Comparison of ENCODE assay signal across 12 cellular contexts in the genomic region with DNA sequence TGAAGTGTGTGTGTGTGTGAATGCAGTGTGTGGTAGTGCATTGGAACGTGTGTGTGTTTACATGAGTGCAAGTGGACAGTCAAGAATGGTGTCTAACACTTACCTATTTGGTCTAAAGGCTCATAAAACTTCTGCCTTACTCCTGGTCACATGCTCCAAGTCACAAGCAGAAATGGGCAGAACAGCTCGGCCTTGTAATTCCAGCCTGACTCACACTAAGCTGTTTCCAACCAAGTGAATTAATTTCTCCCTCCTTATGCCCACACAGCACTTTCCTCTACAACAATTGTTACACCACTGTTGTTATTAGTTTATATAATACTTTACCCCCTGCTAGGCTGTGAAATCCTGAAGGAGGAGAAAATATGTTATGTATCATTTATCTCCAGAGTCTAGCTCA. TPM values are rescaled to one million over a fixed set of nuclear protein-coding genes. Genes with fewer than 3 reads are reported as not detected.
A peak's percentile ranks its signal among the peaks of the same experiment; 100 is the strongest.
DNase-seq lines count a peak whose midpoint lies in the region; ATAC-seq and TF ChIP-seq lines count a peak whose summit lies in the region.
"Had no signal": no experiment of that assay in that cellular context is flagged by ENCODE, and none has a peak within 500 bp of the region (broad histone marks: within the 10 kb centered on the region; RNA-seq: fewer than 3 reads in every experiment).

No MANE protein-coding gene starts in this region.

- DNase-seq in heart right ventricle (no peak), cardiac septum (ENCODE audit: low spot score) (no peak), epithelial cell of esophagus (ENCODE audit: low read depth) (peak; percentile 32), posterior vena cava (ENCODE audit: low spot score) (no peak), pons (ENCODE audit: low spot score) (no peak)
- DNase-seq: amniotic stem cell, mammary epithelial cell, NCI-H82 had no signal

- H3K27ac ChIP-seq in heart right ventricle (peak overlapping the region in 6 of 10 donors; percentile 5 to 62 (median 20)), muscle layer of duodenum (ENCODE audit: low read length) (peak overlapping the region; percentile 61)

- TF ChIP-seq CTCF in heart right ventricle (IDR thresholded peaks at IDR 0.05) (no peak), epithelial cell of esophagus (IDR thresholded peaks at IDR 0.05; ENCODE audit: insufficient read depth, low read depth, low read length, missing control alignments) (no peak)

- ATAC-seq in heart right ventricle (peak in 1 of 8 donors; percentile 37), GM18873 (IDR thresholded peaks at IDR 0.05; ENCODE audit: low FRiP score, unreplicated experiment) (no peak), HG02884 (IDR thresholded peaks at IDR 0.05; ENCODE audit: unreplicated experiment) (no peak)
- ATAC-seq: stimulated activated effector memory CD8-positive, alpha-beta T cell treated with anti-CD3 and anti-CD28 coated beads, Interleukin-12 subunit alpha, Interleukin-12 subunit beta, amount 100 ng/mL, for 72 hours had no signal

- no peak overlapping the region for H3K4me3 ChIP-seq in heart right ventricle
- H3K4me3 ChIP-seq in epithelial cell of esophagus (ENCODE audit: low read length) = no peak overlapping the region
- H3K4me3 ChIP-seq in muscle layer of duodenum (ENCODE audit: low read depth in 1 of 2, low read length in 2 of 2) = no peak overlapping the region

- H3K9me3 ChIP-seq in heart right ventricle = peaks cover 0 to 3% (median 0%) of the 10 kb centered on the region in 11 donors
- no peaks in the 10 kb centered on the region for H3K9me3 ChIP-seq in muscle layer of duodenum (ENCODE audit: control insufficient read depth in 1 of 2, low read length in 2 of 2)

- intact Hi-C loops in heart right ventricle (cut with DNase I) (loop anchor here in 3 of 10 donors (5.0 kb wide), 2 partner anchors 34 to 44 kb away; partner anchors contain the start of gene DDR2 (in 2 of the 3)), cardiac septum (cut with DNase I) (loop anchor here (5.0 kb wide), 1 partner anchor 44 kb away; the partner anchor contains the start of gene DDR2), posterior vena cava (cut with DNase I) (no loop called here)

- H3K27me3 ChIP-seq in heart right ventricle = no peaks in the 10 kb centered on the region
- no peaks in the 10 kb centered on the region for H3K27me3 ChIP-seq in muscle layer of duodenum (ENCODE audit: low read depth, low read length)

- WGBS in heart right ventricle, 2 donors = 62 to 70% methylated on average over 2 of the region's 2 CpGs

- no peaks in the 10 kb centered on the region for H3K36me3 ChIP-seq in heart right ventricle
- H3K36me3 ChIP-seq in muscle layer of duodenum (ENCODE audit: control insufficient read depth in 1 of 2, insufficient read depth in 2 of 2, low read length in 2 of 2) = no peaks in the 10 kb centered on the region

- H3K4me1 ChIP-seq in heart right ventricle = peaks cover 6 to 58% (median 35%) of the 10 kb centered on the region in 9 donors
- H3K4me1 ChIP-seq in muscle layer of duodenum (ENCODE audit: control insufficient read depth in 1 of 2, insufficient read depth in 2 of 2, low read length in 2 of 2) = peaks cover 13 to 25% of the 10 kb centered on the region in 2 donors

RNA-seq across cellular contexts. Expression of gene DDR2, which starts 43.8 kb away (rescaled TPM):
- 10 to 100 TPM; 16.1 to 32.0 (median 22.9) TPM for total RNA-seq in heart right ventricle
- 1 to 10 TPM; 5.1 to 9.3 TPM for polyA plus RNA-seq in heart right ventricle
- total RNA-seq in cardiac septum = 20.0 TPM
- 100 to 1,000 TPM; 116 to 138 TPM for total RNA-seq in posterior vena cava
